In genomic region chr11:121024989-121025388, GRCh38 we compare ENCODE assay signal across 8 cellular contexts. TPM values are rescaled to one million over a fixed set of nuclear protein-coding genes. Genes with fewer than 3 reads are reported as not detected.
DNase-seq lines count a peak whose midpoint lies in the region; ATAC-seq, FAIRE-seq and TF ChIP-seq lines count a peak whose summit lies in the region.

No MANE protein-coding gene starts in this region.

- H4K5ac ChIP-seq in IMR-90 (ENCODE audit: low read depth, low read length), result no peak overlapping the region

- peaks cover 17 to 31% of the 10 kb centered on the region in 2 experiments for H3K79me1 ChIP-seq in IMR-90 (ENCODE audit: low read depth in 1 of 2, low read length in 2 of 2)

- no peak overlapping the region for H2AK5ac ChIP-seq in IMR-90 (ENCODE audit: low read depth, low read length)

- no peak for FAIRE-seq in urothelium cell line (lab: Jason Lieb, UNC)

- H3K27me3 ChIP-seq in BLaER1 treated with 17β-estradiol and CSF1 and Interleukin-3, amounts not matched to agents 10 nM and 100 nM, result no peaks in the 10 kb centered on the region
- no peaks in the 10 kb centered on the region for H3K27me3 ChIP-seq in IMR-90 (ENCODE audit: control insufficient read depth, insufficient read depth, low read length)
- H3K27me3 ChIP-seq in brain microvascular endothelial cell (replicated peaks), result no peaks in the 10 kb centered on the region
- no peaks in the 10 kb centered on the region for H3K27me3 ChIP-seq in left lung

- peak overlapping the region; percentile 88 to 97 (median 94); a peak in 17 of 22 replicates for H3K27ac ChIP-seq in BLaER1 treated with 17β-estradiol and CSF1 and Interleukin-3, amounts not matched to agents 10 nM and 100 nM
- H3K27ac ChIP-seq in IMR-90 (ENCODE audit: insufficient read depth, low read length) (no peak overlapping the region), brain microvascular endothelial cell (no peak overlapping the region), left lung (no peak overlapping the region)

- peak; percentile 9 for DNase-seq in IMR-90
- no peak for DNase-seq in brain microvascular endothelial cell
- DNase-seq in left lung, result peak in 1 of 2 donors; percentile 38
- DNase-seq in urothelium cell line (ENCODE audit: low spot score), result peak; percentile 2
- no peak for DNase-seq in activated CD4-positive, CD25-positive, alpha-beta regulatory T cell treated with anti-CD3 and anti-CD28 coated beads, Interleukin-2, amount 50 U/mL, for 72 hours
- DNase-seq in NOMO-1 treated with DMSO at 0.1 percent for 48 hours (lab: John Stamatoyannopoulos, UW; ENCODE audit: unreplicated experiment), result no peak
- no peak for DNase-seq in NOMO-1 treated with dmso at 0.1 percent for 144 hours (lab: John Stamatoyannopoulos, UW; ENCODE audit: unreplicated experiment)

- in situ Hi-C loops in IMR-90 (cut with MboI; ENCODE audit: low sequenced_read_pairs) (no loop called here), brain microvascular endothelial cell (cut with HindIII; ENCODE audit: low pct_ligation_motif_present, low sequenced_read_pairs) (no loop called here)

- H3K9ac ChIP-seq in BLaER1 treated with 17β-estradiol and CSF1 and Interleukin-3, amounts not matched to agents 10 nM and 100 nM, result peak overlapping the region; percentile 87 to 98 (median 93)
- no peak overlapping the region for H3K9ac ChIP-seq in IMR-90 (ENCODE audit: low read depth, low read length)

- no TSS peak for BruUV-seq in IMR-90 (replicated peaks; lab: Mats Ljungman, UMichigan)

- 0 out of 4 replicates have a peak overlapping the region, but pooled peaks of 1 of the 2 experiments have one; percentile 27 for H4K8ac ChIP-seq in IMR-90 (ENCODE audit: low read depth in 2 of 2, low read length in 2 of 2)

- no peak overlapping the region for H3K14ac ChIP-seq in IMR-90 (replicated peaks; ENCODE audit: low read depth, low read length)

- H2BK20ac ChIP-seq in IMR-90 (ENCODE audit: low read depth, low read length), result no peak overlapping the region

- POLR2A ChIA-PET in IMR-90 (lab: Charles Lee; ENCODE audit: unreplicated experiment), result no interaction called here

- 58% methylated on average over 2 of the region's 3 CpGs; no CpG with 5 or more reads in 1 of the 2 experiments for WGBS in IMR-90 (ENCODE audit: extremely low coverage in 2 of 2, insufficient read length in 1 of 2), 2 experiments

- H2BK5ac ChIP-seq in IMR-90 (ENCODE audit: low read depth, low read length, poor library complexity, severe bottlenecking), result no peak overlapping the region

- H3K36me3 ChIP-seq in BLaER1 treated with 17β-estradiol and CSF1 and Interleukin-3, amounts not matched to agents 10 nM and 100 nM, result peaks cover 0 to 8% (median 0%) of the 10 kb centered on the region in 11 experiments; a peak in 1 of 22 replicates
- H3K36me3 ChIP-seq in IMR-90 (ENCODE audit: control insufficient read depth, insufficient read depth, low read length) (no peaks in the 10 kb centered on the region), brain microvascular endothelial cell (replicated peaks) (no peaks in the 10 kb centered on the region), left lung (no peaks in the 10 kb centered on the region)

- intact Hi-C loops in IMR-90 (cut with micrococcal nuclease), result loop anchor here (5.0 kb wide), 2 partner anchors 42 to 82 kb away; no protein-coding TSS in a partner anchor
- intact Hi-C loops in left lung (cut with DNase I), result no loop called here

- H2AFZ ChIP-seq in IMR-90 (replicated peaks; ENCODE audit: low read length, poor library complexity), result no peak overlapping the region

- peak overlapping the region; percentile 85 to 100 (median 94) for H3K4me2 ChIP-seq in BLaER1 treated with 17β-estradiol and CSF1 and Interleukin-3, amounts not matched to agents 10 nM and 100 nM
- peak overlapping the region; percentile 77 for H3K4me2 ChIP-seq in IMR-90 (ENCODE audit: low read depth, low read length)

- H3K23ac ChIP-seq in IMR-90 (ENCODE audit: low read depth, low read length), result peak overlapping the region; percentile 63; the same call in 1 of the 2 replicates

- H4K20me1 ChIP-seq in BLaER1 treated with 17β-estradiol and CSF1 and Interleukin-3, amounts not matched to agents 10 nM and 100 nM, result peaks cover 0 to 54% (median 23%) of the 10 kb centered on the region in 11 experiments; a peak in 12 of 22 replicates
- peaks cover 17% of the 10 kb centered on the region for H4K20me1 ChIP-seq in IMR-90 (ENCODE audit: insufficient read depth, low read length)

- H3K4ac ChIP-seq in IMR-90 (ENCODE audit: low read depth, low read length), result no peak overlapping the region

- no peak for TF ChIP-seq POLR2A in IMR-90 (IDR thresholded peaks at IDR 0.05; ENCODE audit: low read depth, low read length)

- H3K56ac ChIP-seq in IMR-90 (ENCODE audit: extremely low read depth, insufficient read depth, low read length), result no peak overlapping the region

- no peak for TF ChIP-seq CTCF in IMR-90 (conservative IDR thresholded peaks at IDR 0.05; ENCODE audit: low read depth, low read length)
- no peak for TF ChIP-seq CTCF in brain microvascular endothelial cell (IDR thresholded peaks at IDR 0.05; ENCODE audit: low read depth, low read length, missing control alignments)
- TF ChIP-seq CTCF in left lung (IDR thresholded peaks at IDR 0.05), result no peak

- no peaks in the 10 kb centered on the region for H3K9me3 ChIP-seq in BLaER1 treated with 17β-estradiol and CSF1 and Interleukin-3, amounts not matched to agents 10 nM and 100 nM (replicated peaks in 1 of 11)
- H3K9me3 ChIP-seq in IMR-90 (ENCODE audit: control insufficient read depth, insufficient read depth, low read length), result no peaks in the 10 kb centered on the region
- no peaks in the 10 kb centered on the region for H3K9me3 ChIP-seq in left lung

- CTCF ChIA-PET in IMR-90 (lab: Yijun Ruan, JAX), result interaction anchor here (0.6 to 1.1 kb wide), 3 partner anchors 10 to 309 kb away, joined by 3 read pairs; no protein-coding TSS in a partner anchor

- H4K91ac ChIP-seq in IMR-90 (ENCODE audit: insufficient read depth, low read depth, low read length), result no peak overlapping the region

- ATAC-seq in IMR-90 (ENCODE audit: low read depth), result no peak
- peak; percentile 94 for ATAC-seq in left lung

- peaks cover 10% of the 10 kb centered on the region for H3K9me1 ChIP-seq in IMR-90 (ENCODE audit: insufficient read depth, low read length)

- H2AK9ac ChIP-seq in IMR-90 (replicated peaks; ENCODE audit: low read depth, low read length, poor library complexity), result peak overlapping the region; percentile 48

- no peak overlapping the region for H2BK120ac ChIP-seq in IMR-90 (ENCODE audit: low read depth, low read length)

- TF ChIP-seq RAD21 in IMR-90 (IDR thresholded peaks at IDR 0.05; ENCODE audit: low read length), result no peak

- dilution Hi-C loops in IMR-90 (cut with HindIII; ENCODE audit: low sequenced_read_pairs, unreplicated experiment), result no loop called here

- peak overlapping the region; percentile 71 to 90 (median 82) for H3K4me3 ChIP-seq in BLaER1 treated with 17β-estradiol and CSF1 and Interleukin-3, amounts not matched to agents 10 nM and 100 nM
- H3K4me3 ChIP-seq in IMR-90 (ENCODE audit: insufficient read depth, low read depth, low read length), result peak overlapping the region; percentile 62
- peak overlapping the region; percentile 89 for H3K4me3 ChIP-seq in brain microvascular endothelial cell (ENCODE audit: low read depth, low read length)
- H3K4me3 ChIP-seq in left lung, result peak overlapping the region; percentile 75 to 93

- no peak overlapping the region for H2BK15ac ChIP-seq in IMR-90 (ENCODE audit: low read depth, low read length)

- peaks cover 14 to 25% (median 21%) of the 10 kb centered on the region in 10 experiments for H3K4me1 ChIP-seq in BLaER1 treated with 17β-estradiol and CSF1 and Interleukin-3, amounts not matched to agents 10 nM and 100 nM
- H3K4me1 ChIP-seq in IMR-90 (ENCODE audit: control insufficient read depth, insufficient read depth, low read length) (peaks cover 4% of the 10 kb centered on the region), left lung (peaks cover 10 to 22% of the 10 kb centered on the region in 2 donors)

- no peak overlapping the region for H3K18ac ChIP-seq in IMR-90 (ENCODE audit: low read depth, low read length)

TF ChIP-seq in IMR-90, 13 proteins besides CTCF, POLR2A, EP300 and RAD21 (continues in another document):
- TF ChIP-seq CHD1 (IDR thresholded peaks at IDR 0.05; ENCODE audit: low read depth, low read length), result no peak
- TF ChIP-seq MAZ (IDR thresholded peaks at IDR 0.05; ENCODE audit: borderline replicate concordance, low read depth, low read length), result no peak
- TF ChIP-seq SMC3 (IDR thresholded peaks at IDR 0.05; ENCODE audit: low read depth, low read length), result no peak
- no peak for TF ChIP-seq CEBPB (IDR thresholded peaks at IDR 0.05; ENCODE audit: low read depth, low read length)
- no peak for TF ChIP-seq RCOR1 (IDR thresholded peaks at IDR 0.05; ENCODE audit: insufficient replicate concordance, low read length)
- TF ChIP-seq NFE2L2 (IDR thresholded peaks at IDR 0.05; ENCODE audit: low read depth, low read length), result no peak
- no peak for TF ChIP-seq FOS (IDR thresholded peaks at IDR 0.05; ENCODE audit: low read depth, low read length)
- TF ChIP-seq MAFK (IDR thresholded peaks at IDR 0.05; ENCODE audit: low read depth, low read length), result no peak
- TF ChIP-seq MXI1 (IDR thresholded peaks at IDR 0.05; ENCODE audit: borderline replicate concordance, low read depth, low read length), result no peak
- no peak for TF ChIP-seq ELK1 (IDR thresholded peaks at IDR 0.05; ENCODE audit: borderline replicate concordance, low read depth, low read length)
- no peak for TF ChIP-seq RFX5 (IDR thresholded peaks at IDR 0.05; ENCODE audit: low read depth, low read length)
- TF ChIP-seq USF2 (IDR thresholded peaks at IDR 0.05; ENCODE audit: low read depth, low read length), result no peak

RNA-seq across cellular contexts. Expression of gene TBCEL, which starts 1.1 kb away (rescaled TPM):
- total RNA-seq in IMR-90 (2012; rRNA removed), result 21.0 and 22.2 TPM in 2 replicates
- 4.0 and 7.1 TPM in 2 replicates for polyA plus RNA-seq in IMR-90 (2012; rRNA removed)
- polyA plus RNA-seq in IMR-90 (2012; cell fraction: cytosol; rRNA removed), result 0.82 and 1.1 TPM in 2 replicates
- polyA plus RNA-seq in IMR-90 (2012; cell fraction: nucleus; rRNA removed; ENCODE audit: low replicate concordance), result 0.98 and 16.5 TPM in 2 replicates
- total RNA-seq in left lung, result 10 to 100 TPM; 27.5 to 38.0 TPM

Comparison
In these comparisons a context has a peak if more than half of its experiments do, and no peak if none do; other contexts are left out.
1. H3K27ac ChIP-seq: peak in BLaER1 treated with 17β-estradiol and CSF1 and Interleukin-3, amounts not matched to agents 10 nM and 100 nM (11 of 11); none in IMR-90 (single experiment), brain microvascular endothelial cell (single experiment) and left lung (0 of 2).
2. DNase-seq: peak in IMR-90 (single experiment) and urothelium cell line (single experiment); none in brain microvascular endothelial cell (single experiment), activated CD4-positive, CD25-positive, alpha-beta regulatory T cell treated with anti-CD3 and anti-CD28 coated beads, Interleukin-2, amount 50 U/mL, for 72 hours (single experiment), NOMO-1 treated with DMSO at 0.1 percent for 48 hours (single experiment) and NOMO-1 treated with dmso at 0.1 percent for 144 hours (single experiment).
3. Peak in every context shown above with its lines, with median percentiles within 50 percentile points of each other: H3K4me3 ChIP-seq.